Comparison of ENCODE assay signal across 20 cellular contexts in the genomic region with DNA sequence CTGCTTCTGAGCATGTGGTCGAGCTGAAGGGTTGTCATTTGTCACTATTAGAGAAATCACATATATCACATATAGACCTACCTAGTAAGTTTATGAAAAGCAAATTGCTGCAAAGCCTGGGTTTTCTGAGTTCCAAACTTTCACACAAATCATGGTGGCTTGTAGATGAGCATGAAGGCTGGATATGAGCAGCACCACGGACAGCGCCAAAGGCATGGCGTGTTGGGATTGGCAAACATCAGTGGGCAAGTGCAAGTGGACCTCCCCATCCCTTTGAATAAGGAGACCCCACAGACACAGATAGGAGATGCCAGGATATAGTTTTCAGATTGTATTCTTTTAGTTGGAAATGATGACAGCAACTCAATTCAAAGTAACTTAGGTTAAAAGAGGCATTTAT.
DNase-seq lines count a peak whose midpoint lies in the region; ATAC-seq lines count a peak whose summit lies in the region.
"Had no signal": no experiment of that assay in that cellular context is flagged by ENCODE, and none has a peak within 500 bp of the region (broad histone marks: within the 10 kb centered on the region; RNA-seq: fewer than 3 reads in every experiment).

No MANE protein-coding gene starts in this region.

- CTCF ChIA-PET in activated CD4-positive, alpha-beta memory T cell treated with anti-CD3 and anti-CD28 coated beads, Interleukin-2, amount 10 ng/mL, durations not matched to agents 7 days and 5 days (lab: Charles Lee): no interaction called here

- H3K27ac Mint-ChIP-seq in activated CD4-positive, alpha-beta memory T cell treated with anti-CD3 and anti-CD28 coated beads, Interleukin-2, amount 10 ng/mL, durations not matched to agents 7 days and 5 days: no peak overlapping the region
- H3K27ac Mint-ChIP-seq: CD4-positive, CD25-positive, alpha-beta regulatory T cell; HFFc6 had no signal

- peaks cover 44% of the 10 kb centered on the region for H3K36me3 Mint-ChIP-seq in activated CD4-positive, alpha-beta memory T cell treated with anti-CD3 and anti-CD28 coated beads, Interleukin-2, amount 10 ng/mL, durations not matched to agents 7 days and 5 days (ENCODE audit: low read depth)

- H3K27me3 Mint-ChIP-seq in activated CD4-positive, alpha-beta memory T cell treated with anti-CD3 and anti-CD28 coated beads, Interleukin-2, amount 10 ng/mL, durations not matched to agents 7 days and 5 days: no peaks in the 10 kb centered on the region
- H3K27me3 Mint-ChIP-seq: CD4-positive, CD25-positive, alpha-beta regulatory T cell had no signal

- H3K9me3 Mint-ChIP-seq in activated CD4-positive, alpha-beta memory T cell treated with anti-CD3 and anti-CD28 coated beads, Interleukin-2, amount 10 ng/mL, durations not matched to agents 7 days and 5 days: no peaks in the 10 kb centered on the region

- POLR2A ChIA-PET in activated CD4-positive, alpha-beta memory T cell treated with anti-CD3 and anti-CD28 coated beads, Interleukin-2, amount 10 ng/mL, durations not matched to agents 7 days and 5 days (lab: Charles Lee): no interaction called here

- DNase-seq in activated CD4-positive, alpha-beta T cell treated with anti-CD3 and anti-CD28 coated beads for 48 hours: peak; percentile 8
- no peak for DNase-seq in activated CD4-positive, alpha-beta T cell treated with anti-CD3 and anti-CD28 coated beads for 4 hours
- peak; percentile 5 for DNase-seq in HT-29 (ENCODE audit: low spot score)
- peak; percentile 25 for DNase-seq in activated CD4-positive, alpha-beta memory T cell treated with anti-CD3 and anti-CD28 coated beads, Interleukin-2, amount 10 ng/mL, durations not matched to agents 7 days and 5 days
- DNase-seq in left kidney (ENCODE audit: low read depth, low spot score): peak; percentile 77
- DNase-seq in NK-92 treated with Interleukin-12 subunit alpha and Interleukin-12 subunit beta, amount 100 ng/mL, for 24 hours (lab: John Stamatoyannopoulos, UW): no peak
- DNase-seq: aorta; CD4-positive, CD25-positive, alpha-beta regulatory T cell; EL; esophagus squamous epithelium; heart right ventricle; HFFc6; left cardiac atrium; NCI-H146; NCI-H524; pancreas; PC-9; T-helper 1 cell had no signal

- peaks cover 2% of the 10 kb centered on the region for H3K4me1 Mint-ChIP-seq in activated CD4-positive, alpha-beta memory T cell treated with anti-CD3 and anti-CD28 coated beads, Interleukin-2, amount 10 ng/mL, durations not matched to agents 7 days and 5 days

- no peak overlapping the region for H3K4me3 Mint-ChIP-seq in activated CD4-positive, alpha-beta memory T cell treated with anti-CD3 and anti-CD28 coated beads, Interleukin-2, amount 10 ng/mL, durations not matched to agents 7 days and 5 days
- H3K4me3 Mint-ChIP-seq: CD4-positive, CD25-positive, alpha-beta regulatory T cell; HFFc6 had no signal

- ATAC-seq in GM18868 (IDR thresholded peaks at IDR 0.05; ENCODE audit: unreplicated experiment) (no peak), HG03432 (IDR thresholded peaks at IDR 0.05; ENCODE audit: unreplicated experiment) (no peak)
- ATAC-seq: heart right ventricle, left cardiac atrium, pancreas had no signal

Comparison
In these comparisons a context has a peak if more than half of its experiments do, and no peak if none do; other contexts are left out.
1. DNase-seq: peak in activated CD4-positive, alpha-beta T cell treated with anti-CD3 and anti-CD28 coated beads for 48 hours (single experiment), HT-29 (single experiment), activated CD4-positive, alpha-beta memory T cell treated with anti-CD3 and anti-CD28 coated beads, Interleukin-2, amount 10 ng/mL, durations not matched to agents 7 days and 5 days (single experiment) and left kidney (single experiment); none in activated CD4-positive, alpha-beta T cell treated with anti-CD3 and anti-CD28 coated beads for 4 hours (0 of 2) and NK-92 treated with Interleukin-12 subunit alpha and Interleukin-12 subunit beta, amount 100 ng/mL, for 24 hours (single experiment).